Comparison of ENCODE assay signal across 8 cellular contexts in the genomic region with DNA sequence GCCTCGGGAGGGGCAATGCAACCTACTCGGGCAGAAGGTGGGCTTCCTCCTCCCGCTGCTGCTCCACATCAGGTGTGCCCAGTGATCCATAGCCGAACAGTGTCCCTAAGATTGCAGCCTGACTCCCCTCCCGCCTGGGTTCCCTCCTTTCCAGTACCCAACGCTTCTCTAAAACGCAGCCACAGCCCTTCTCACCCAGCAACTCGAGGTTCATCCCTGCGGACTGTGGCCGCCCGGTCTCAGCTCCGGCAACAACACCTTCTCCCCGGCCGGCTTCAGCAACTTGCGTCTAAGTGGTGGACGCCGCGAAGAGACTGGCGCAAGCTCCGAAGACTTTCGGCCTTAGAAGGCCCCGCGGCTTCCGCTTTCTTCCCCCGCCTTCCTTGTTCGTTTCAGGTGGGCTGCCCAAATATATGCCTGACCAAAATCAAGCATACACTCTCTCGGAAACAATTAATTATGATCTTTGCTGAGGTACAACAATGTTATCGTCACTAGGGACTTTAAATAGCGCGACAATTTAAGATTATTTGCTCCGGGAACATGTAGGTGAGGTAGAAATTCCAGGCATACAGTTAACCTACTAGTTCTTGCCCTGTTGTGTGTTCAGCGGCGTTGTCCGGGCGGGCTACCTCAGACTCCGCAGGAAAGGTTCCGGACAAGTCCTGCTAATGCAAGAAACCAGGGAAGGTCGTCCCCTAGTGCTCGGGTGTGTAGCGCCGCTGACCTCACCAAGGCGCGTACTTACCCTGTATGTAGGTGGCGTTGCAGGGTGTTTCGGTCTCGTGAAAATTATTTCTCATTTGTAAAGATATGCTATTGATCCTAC. TPM values are rescaled to one million over a fixed set of nuclear protein-coding genes. Genes with fewer than 3 reads are reported as not detected.
A peak's percentile ranks its signal among the peaks of the same experiment; 100 is the strongest.
DNase-seq lines count a peak whose midpoint lies in the region; ATAC-seq, FAIRE-seq and TF ChIP-seq lines count a peak whose summit lies in the region.

Gene RBBP5, minus strand, starts transcription at position 319 of the 829 bp plus-strand sequence. Its CDS starts 105 bp downstream, at position 214.

- peak; percentile 15 for FAIRE-seq in kidney (lab: Jason Lieb, UNC)

- H3K4me1 ChIP-seq in kidney (ENCODE audit: control insufficient read depth in 1 of 2, insufficient read depth in 1 of 2, low read depth in 1 of 2, low read length in 2 of 2), result peaks cover 19 to 24% of the 10 kb centered on the region in 2 donors

- H3K4me3 ChIP-seq in kidney (ENCODE audit: low read length in 2 of 2), result peak within 1 kb of the TSS; percentile 97 to 98

- peak within 1 kb of the TSS; percentile 97 to 99 for H3K9ac ChIP-seq in kidney (ENCODE audit: low read length in 2 of 2)

- no peaks in the 10 kb centered on the region for H3K9me3 ChIP-seq in kidney (ENCODE audit: control insufficient read depth in 1 of 2, low read length in 2 of 2)

- peak within 1 kb of the TSS; percentile 99 to 100 for H3K27ac ChIP-seq in kidney (ENCODE audit: low read depth in 2 of 2, low read length in 2 of 2)

- intact Hi-C loops in kidney (cut with DNase I), result no loop called here

- DNase-seq in AG20443 (ENCODE audit: low spot score), result peak; percentile 96
- peak; percentile 96 for DNase-seq in NCI-H446 treated with DMSO at 0.1 percent for 48 hours (lab: John Stamatoyannopoulos, UW)
- peak; percentile 86 for DNase-seq in activated CD4-positive, CD25-positive, alpha-beta regulatory T cell treated with anti-CD3 and anti-CD28 coated beads, Interleukin-2, amount 50 U/mL, for 72 hours
- DNase-seq in cerebellum (ENCODE audit: low spot score), result peak; percentile 88
- DNase-seq in kidney, result peak; percentile 96
- peak; percentile 92 to 94 for DNase-seq in stimulated activated CD4-positive, alpha-beta T cell treated with anti-CD3 and anti-CD28 coated beads, Interleukin-15, amount 100 ng/mL, for 48 hours (ENCODE audit: low read depth in 2 of 2)

- no peaks in the 10 kb centered on the region for H3K36me3 ChIP-seq in kidney (ENCODE audit: control insufficient read depth in 1 of 2, insufficient read depth in 2 of 2, low read length in 2 of 2)

- peak; percentile 68 for TF ChIP-seq CTCF in kidney (IDR thresholded peaks at IDR 0.05; ENCODE audit: borderline replicate concordance, extremely low read depth, insufficient read depth)

- ATAC-seq in GM19025 (IDR thresholded peaks at IDR 0.05; ENCODE audit: low read depth, unreplicated experiment) (peak; percentile 96), HG03354 (IDR thresholded peaks at IDR 0.05; ENCODE audit: poor library complexity, severe bottlenecking, unreplicated experiment) (peak; percentile 95)

RNA-seq across cellular contexts. Expression of gene RBBP5, which starts in this region (rescaled TPM):
- total RNA-seq in cerebellum (18.4 TPM), kidney (18.2 TPM)
- polyA plus RNA-seq in kidney (ENCODE audit: insufficient read depth, low read depth, low replicate concordance), result 6.8 TPM

Comparison
In these comparisons a context has a peak if more than half of its experiments do, and no peak if none do; other contexts are left out.
1. Peak in every context shown above with its lines: DNase-seq, ATAC-seq, H3K4me3 ChIP-seq and H3K27ac ChIP-seq.